In genomic region chr4:133483600-133484246, GRCh38 we compare ENCODE assay signal across 9 cellular contexts.
A peak's percentile ranks its signal among the peaks of the same experiment; 100 is the strongest.
DNase-seq lines count a peak whose midpoint lies in the region; ATAC-seq and TF ChIP-seq lines count a peak whose summit lies in the region.
"Had no signal": no experiment of that assay in that cellular context is flagged by ENCODE, and none has a peak within 500 bp of the region (broad histone marks: within the 10 kb centered on the region; RNA-seq: fewer than 3 reads in every experiment).

No MANE protein-coding gene starts in this region.

- H3K79me2 ChIP-seq in osteoblast (ENCODE audit: insufficient read depth, low read length), result no peaks in the 10 kb centered on the region

- no peaks in the 10 kb centered on the region for H3K27me3 ChIP-seq in dorsolateral prefrontal cortex
- H3K27me3 ChIP-seq in osteoblast (ENCODE audit: insufficient read depth, low read length), result no peaks in the 10 kb centered on the region
- no peaks in the 10 kb centered on the region for H3K27me3 ChIP-seq in heart left ventricle
- no peaks in the 10 kb centered on the region for H3K27me3 ChIP-seq in transverse colon

- in situ Hi-C loops in transverse colon (cut with MboI; ENCODE audit: low pct_ligation_motif_present in 1 of 4, low pct_unique_long_range_greater_than_20kb in 1 of 4, low sequenced_read_pairs in 3 of 4), result no loop called here

- DNase-seq in NCI-H226 (peak; percentile 12), dorsolateral prefrontal cortex (no peak), osteoblast (ENCODE audit: insufficient read length, low spot score, missing footprints) (no peak), NCI-H2227 (lab: John Stamatoyannopoulos, UW; ENCODE audit: unreplicated experiment) (no peak), heart left ventricle (no peak), transverse colon (no peak)
- DNase-seq: activated T-cell treated with anti-CD3 and anti-CD28 coated beads, Interleukin-2, amount 50 U/mL, for 4 hours had no signal

- no peak overlapping the region for H3K27ac ChIP-seq in dorsolateral prefrontal cortex
- H3K27ac ChIP-seq in osteoblast (ENCODE audit: low read depth, low read length), result no peak overlapping the region
- H3K27ac ChIP-seq in heart left ventricle, result no peak overlapping the region
- H3K27ac ChIP-seq in transverse colon, result no peak overlapping the region

- H2AFZ ChIP-seq in osteoblast (ENCODE audit: low read length), result peak overlapping the region; percentile 54

- 56 to 65% (median 60%) methylated on average over 4 of the region's 4 CpGs for WGBS in heart left ventricle, 4 donors
- WGBS in transverse colon (ENCODE audit: low coverage in 1 of 2), 2 donors, result 53 to 74% methylated on average over 3 to 4 of the region's 4 CpGs

- TF ChIP-seq POLR2A in heart left ventricle (IDR thresholded peaks at IDR 0.05), result no peak
- no peak for TF ChIP-seq POLR2A in transverse colon (IDR thresholded peaks at IDR 0.05)

- H3K9me3 ChIP-seq in osteoblast (ENCODE audit: low read depth, low read length), result no peaks in the 10 kb centered on the region
- H3K9me3 ChIP-seq in heart left ventricle, result peaks cover 0 to 3% (median 0%) of the 10 kb centered on the region in 12 donors
- no peaks in the 10 kb centered on the region for H3K9me3 ChIP-seq in transverse colon

- H3K4me3 ChIP-seq in dorsolateral prefrontal cortex, result no peak overlapping the region
- no peak overlapping the region for H3K4me3 ChIP-seq in osteoblast (ENCODE audit: insufficient read depth, low read length)
- no peak overlapping the region for H3K4me3 ChIP-seq in heart left ventricle
- H3K4me3 ChIP-seq in transverse colon, result no peak overlapping the region

- intact Hi-C loops in dorsolateral prefrontal cortex (cut with DNase I) (loop anchor here in 1 of 2 donors (5.0 kb wide), 1 partner anchor 331 kb away; no protein-coding TSS in a partner anchor), heart left ventricle (cut with DNase I) (no loop called here), transverse colon (cut with DNase I; ENCODE audit: low total_unique reads) (no loop called here)

- TF ChIP-seq CTCF in GM12873 (IDR thresholded peaks at IDR 0.05; ENCODE audit: insufficient read depth, low read depth, low read length, missing control alignments) (peak; percentile 4), dorsolateral prefrontal cortex (IDR thresholded peaks at IDR 0.05 in 54 of 56, conservative IDR thresholded peaks at IDR 0.05 in 2 of 56; ENCODE audit: low read depth in 1 of 56, partially characterized antibody in 56 of 56) (peak in 51 of 56 donors; percentile 23 to 69 (median 46)), osteoblast (IDR thresholded peaks at IDR 0.05; ENCODE audit: extremely low read depth, low read depth, low read length) (peak; percentile 46), heart left ventricle (IDR thresholded peaks at IDR 0.05) (peak in 3 of 12 donors; percentile 16 to 20 (median 19)), transverse colon (IDR thresholded peaks at IDR 0.05) (peak in 1 of 5 experiments; percentile 1)

- no peak overlapping the region for H3K4me2 ChIP-seq in osteoblast (ENCODE audit: insufficient read depth, low read length)

- H4K20me1 ChIP-seq in osteoblast (ENCODE audit: insufficient read depth, low read length), result no peaks in the 10 kb centered on the region

- H3K36me3 ChIP-seq in osteoblast (ENCODE audit: insufficient read depth, low read length) (no peaks in the 10 kb centered on the region), heart left ventricle (no peaks in the 10 kb centered on the region), transverse colon (no peaks in the 10 kb centered on the region)

- no peak for ATAC-seq in heart left ventricle
- no peak for ATAC-seq in GM21515 (IDR thresholded peaks at IDR 0.05; ENCODE audit: unreplicated experiment)
- ATAC-seq: activated T-cell treated with anti-CD3 and anti-CD28 coated beads, Interleukin-2, amount 50 U/mL, for 4 hours had no signal

- H3K4me1 ChIP-seq in osteoblast (ENCODE audit: insufficient read depth, low read length) (no peaks in the 10 kb centered on the region), heart left ventricle (no peaks in the 10 kb centered on the region), transverse colon (no peaks in the 10 kb centered on the region)

- no peak for TF ChIP-seq EP300 in transverse colon (IDR thresholded peaks at IDR 0.05; ENCODE audit: low read depth)
